Comparison of ENCODE assay signal across 32 cellular contexts in the genomic region with DNA sequence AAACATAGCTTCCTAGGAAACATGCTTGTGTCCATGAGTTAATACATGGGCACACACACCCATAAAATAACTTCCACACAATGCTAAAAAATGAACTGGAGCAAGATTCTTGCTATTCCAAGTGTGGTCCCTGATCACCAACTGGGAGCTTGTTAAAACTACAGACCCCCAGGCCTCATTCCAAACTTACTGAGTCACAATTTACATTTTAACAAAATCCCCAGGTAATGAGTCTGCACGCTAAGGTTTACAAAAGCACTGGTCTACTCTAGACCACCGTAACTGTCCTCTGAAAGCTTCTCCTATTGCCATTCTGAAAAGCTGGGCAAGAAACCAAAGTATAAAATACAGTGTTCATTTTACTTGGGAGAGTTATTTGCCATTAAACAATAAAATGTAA. TPM values are rescaled to one million over a fixed set of nuclear protein-coding genes. Genes with fewer than 3 reads are reported as not detected.
DNase-seq lines count a peak whose midpoint lies in the region; ATAC-seq and TF ChIP-seq lines count a peak whose summit lies in the region.
"Had no signal": no experiment of that assay in that cellular context is flagged by ENCODE, and none has a peak within 500 bp of the region (broad histone marks: within the 10 kb centered on the region; RNA-seq: fewer than 3 reads in every experiment).

No MANE protein-coding gene starts in this region.

- peaks cover 18% of the 10 kb centered on the region; the same call in 1 of the 2 replicates for H4K20me1 ChIP-seq in PC-3 (ENCODE audit: low read length)

- H3K4me3 Mint-ChIP-seq in osteocyte (ENCODE audit: unreplicated experiment) (no peak overlapping the region), natural killer cell (no peak overlapping the region)
- H3K4me3 Mint-ChIP-seq: activated B cell treated with CpG ODN at 0.5 μM for 24 hours; activated CD4-positive, alpha-beta T cell treated with anti-CD3 and anti-CD28 coated beads, Interleukin-2, amount 10 ng/mL, durations not matched to agents 7 days and 5 days; activated naive CD8-positive, alpha-beta T cell; T-cell had no signal

- H3K27me3 ChIP-seq in PC-3 (ENCODE audit: low read length) = no peaks in the 10 kb centered on the region
- H3K27me3 ChIP-seq: esophagus muscularis mucosa, foreskin keratinocyte, heart right ventricle, ovary, Peyer's patch, SJCRH30, upper lobe of left lung had no signal

- H3K36me3 Mint-ChIP-seq in osteocyte (ENCODE audit: unreplicated experiment) = peaks cover 12% of the 10 kb centered on the region
- H3K36me3 Mint-ChIP-seq in natural killer cell = no peaks in the 10 kb centered on the region
- H3K36me3 Mint-ChIP-seq: activated naive CD8-positive, alpha-beta T cell; T-cell had no signal

- peak overlapping the region; percentile 31 for H3K9ac ChIP-seq in PC-3 (ENCODE audit: low read length)

- H3K4me3 ChIP-seq in PC-3 (ENCODE audit: low read length) = peak overlapping the region; percentile 34; the same call in 1 of the 2 replicates
- H3K4me3 ChIP-seq: A549, esophagus muscularis mucosa, heart right ventricle, ovary, Peyer's patch, SJCRH30, skin epidermis, upper lobe of left lung had no signal

- peaks cover 8% of the 10 kb centered on the region for H3K36me3 ChIP-seq in PC-3 (ENCODE audit: low read depth, low read length)
- H3K36me3 ChIP-seq: esophagus muscularis mucosa, heart right ventricle, ovary, Peyer's patch, upper lobe of left lung had no signal

- peak; percentile 47 for DNase-seq in ELR (ENCODE audit: low read depth)
- DNase-seq in PC-3 = peak; percentile 92
- peak; percentile 28 for DNase-seq in glomerular visceral epithelial cell (ENCODE audit: extremely low spot score)
- no peak for DNase-seq in osteocyte (ENCODE audit: extremely low spot score, unreplicated experiment)
- no peak for DNase-seq in activated naive CD4-positive, alpha-beta T cell (lab: John Stamatoyannopoulos, UW)
- DNase-seq in natural killer cell = no peak
- DNase-seq in NCI-H774 (lab: John Stamatoyannopoulos, UW) = no peak
- DNase-seq: activated B cell treated with CpG ODN at 0.5 μM for 24 hours; activated CD4-positive, alpha-beta T cell treated with anti-CD3 and anti-CD28 coated beads, Interleukin-2, amount 10 ng/mL, durations not matched to agents 7 days and 5 days; activated effector memory CD4-positive, alpha-beta T cell treated with Interleukin-2 at 50 U/mL for 16 hours; activated T-cell treated with anti-CD3 and anti-CD28 coated beads, Interleukin-2, amount 50 U/mL, for 1 hour; aorta; cortex of kidney; DMS79; foreskin keratinocyte; heart right ventricle; mammary epithelial cell; NCI-H1417 treated with DMSO at 0.1 percent for 48 hours; NCI-H2081; NCI-H2227 treated with DMSO at 0.1 percent for 48 hours; NCI-H748 treated with DMSO at 0.1 percent for 48 hours; ovary; Peyer's patch; SJCRH30; stimulated activated naive CD4-positive, alpha-beta T cell; T-cell; upper lobe of left lung had no signal

- peak overlapping the region; percentile 75 for H3K4me2 ChIP-seq in PC-3 (ENCODE audit: low read length)
- H3K4me2 ChIP-seq: A549 had no signal

- intact Hi-C loops in PC-3 (cut with micrococcal nuclease) (no loop called here), natural killer cell (cut with micrococcal nuclease) (no loop called here)

- peaks cover 96% of the 10 kb centered on the region for H3K79me2 ChIP-seq in PC-3 (ENCODE audit: low read length)

- no peak for TF ChIP-seq CTCF in PC-3 (conservative IDR thresholded peaks at IDR 0.05; ENCODE audit: low read depth, low read length)
- no peak for TF ChIP-seq CTCF in osteocyte (IDR thresholded peaks at IDR 0.05)
- TF ChIP-seq CTCF in natural killer cell (IDR thresholded peaks at IDR 0.05) = no peak

- BruUV-seq in PC-3 (replicated peaks; lab: Mats Ljungman, UMichigan) = no TSS peak

- H3F3A ChIP-seq in PC-3 (ENCODE audit: low read length, unreplicated experiment) = peaks cover 20% of the 10 kb centered on the region

- CTCF ChIA-PET in PC-3 (lab: Charles Lee) = no interaction called here

- H3K9me2 ChIP-seq in PC-3 (replicated peaks; ENCODE audit: low read length) = no peaks in the 10 kb centered on the region

- no peaks in the 10 kb centered on the region for H3K27me3 Mint-ChIP-seq in osteocyte (ENCODE audit: unreplicated experiment)
- H3K27me3 Mint-ChIP-seq in natural killer cell (ENCODE audit: low read depth in 2 of 2) = no peaks in the 10 kb centered on the region
- H3K27me3 Mint-ChIP-seq: activated B cell treated with CpG ODN at 0.5 μM for 24 hours had no signal

- H2AFZ ChIP-seq in PC-3 (ENCODE audit: low read length) = no peak overlapping the region

- no peaks in the 10 kb centered on the region for H3K9me3 Mint-ChIP-seq in osteocyte (ENCODE audit: unreplicated experiment)
- peaks cover 0 to 5% of the 10 kb centered on the region in 2 donors for H3K9me3 Mint-ChIP-seq in natural killer cell
- H3K9me3 Mint-ChIP-seq: activated B cell treated with CpG ODN at 0.5 μM for 24 hours; activated CD4-positive, alpha-beta T cell treated with anti-CD3 and anti-CD28 coated beads, Interleukin-2, amount 10 ng/mL, durations not matched to agents 7 days and 5 days had no signal

- H3K27ac Mint-ChIP-seq in osteocyte (ENCODE audit: unreplicated experiment) (peak overlapping the region; percentile 55), natural killer cell (no peak overlapping the region)
- H3K27ac Mint-ChIP-seq: activated B cell treated with CpG ODN at 0.5 μM for 24 hours; activated CD4-positive, alpha-beta T cell treated with anti-CD3 and anti-CD28 coated beads, Interleukin-2, amount 10 ng/mL, durations not matched to agents 7 days and 5 days; activated naive CD8-positive, alpha-beta T cell; T-cell had no signal

- H3K4me1 Mint-ChIP-seq in osteocyte (ENCODE audit: unreplicated experiment) = peaks cover 73% of the 10 kb centered on the region
- no peaks in the 10 kb centered on the region for H3K4me1 Mint-ChIP-seq in natural killer cell
- H3K4me1 Mint-ChIP-seq: activated B cell treated with CpG ODN at 0.5 μM for 24 hours; activated CD4-positive, alpha-beta T cell treated with anti-CD3 and anti-CD28 coated beads, Interleukin-2, amount 10 ng/mL, durations not matched to agents 7 days and 5 days; T-cell had no signal

- peaks cover 59% of the 10 kb centered on the region for H3K4me1 ChIP-seq in PC-3 (ENCODE audit: insufficient read depth, low read length)
- H3K4me1 ChIP-seq: Peyer's patch had no signal

- POLR2A ChIA-PET in PC-3 (lab: Charles Lee; ENCODE audit: unreplicated experiment) = interaction anchor here (0.7 kb wide), 1 partner anchor 164 kb away, joined by 5 read pairs; no protein-coding TSS in a partner anchor

- no peaks in the 10 kb centered on the region for H3K9me3 ChIP-seq in PC-3 (ENCODE audit: low read length)
- H3K9me3 ChIP-seq: A549, esophagus muscularis mucosa, heart right ventricle, ovary, Peyer's patch, SJCRH30, upper lobe of left lung had no signal

- peak overlapping the region; percentile 89 for H3K27ac ChIP-seq in PC-3 (ENCODE audit: low read length)
- H3K27ac ChIP-seq: A549, esophagus muscularis mucosa, foreskin keratinocyte, heart right ventricle, ovary, Peyer's patch, SJCRH30, skin epidermis, upper lobe of left lung had no signal

- ATAC-seq in PC-3 = peak; percentile 55
- no peak for ATAC-seq in SK-N-SH treated with all-trans-retinoic acid at 6 μM for 48 hours
- ATAC-seq in natural killer cell = no peak
- ATAC-seq: A549, foreskin keratinocyte, T-cell had no signal

TF ChIP-seq in SK-N-SH treated with all-trans-retinoic acid at 6 μM for 48 hours, 23 proteins besides CTCF, POLR2A, EP300 and RAD21 (continues in another document):
- no peak for TF ChIP-seq ARNTL (CRISPR knock-in tag; IDR thresholded peaks at IDR 0.05; ENCODE audit: borderline replicate concordance, low read depth)
- no peak for TF ChIP-seq TOX (CRISPR knock-in tag; IDR thresholded peaks at IDR 0.05; ENCODE audit: borderline replicate concordance)
- TF ChIP-seq GLIS3 (CRISPR knock-in tag; IDR thresholded peaks at IDR 0.05) = no peak
- TF ChIP-seq, protein P1, sequence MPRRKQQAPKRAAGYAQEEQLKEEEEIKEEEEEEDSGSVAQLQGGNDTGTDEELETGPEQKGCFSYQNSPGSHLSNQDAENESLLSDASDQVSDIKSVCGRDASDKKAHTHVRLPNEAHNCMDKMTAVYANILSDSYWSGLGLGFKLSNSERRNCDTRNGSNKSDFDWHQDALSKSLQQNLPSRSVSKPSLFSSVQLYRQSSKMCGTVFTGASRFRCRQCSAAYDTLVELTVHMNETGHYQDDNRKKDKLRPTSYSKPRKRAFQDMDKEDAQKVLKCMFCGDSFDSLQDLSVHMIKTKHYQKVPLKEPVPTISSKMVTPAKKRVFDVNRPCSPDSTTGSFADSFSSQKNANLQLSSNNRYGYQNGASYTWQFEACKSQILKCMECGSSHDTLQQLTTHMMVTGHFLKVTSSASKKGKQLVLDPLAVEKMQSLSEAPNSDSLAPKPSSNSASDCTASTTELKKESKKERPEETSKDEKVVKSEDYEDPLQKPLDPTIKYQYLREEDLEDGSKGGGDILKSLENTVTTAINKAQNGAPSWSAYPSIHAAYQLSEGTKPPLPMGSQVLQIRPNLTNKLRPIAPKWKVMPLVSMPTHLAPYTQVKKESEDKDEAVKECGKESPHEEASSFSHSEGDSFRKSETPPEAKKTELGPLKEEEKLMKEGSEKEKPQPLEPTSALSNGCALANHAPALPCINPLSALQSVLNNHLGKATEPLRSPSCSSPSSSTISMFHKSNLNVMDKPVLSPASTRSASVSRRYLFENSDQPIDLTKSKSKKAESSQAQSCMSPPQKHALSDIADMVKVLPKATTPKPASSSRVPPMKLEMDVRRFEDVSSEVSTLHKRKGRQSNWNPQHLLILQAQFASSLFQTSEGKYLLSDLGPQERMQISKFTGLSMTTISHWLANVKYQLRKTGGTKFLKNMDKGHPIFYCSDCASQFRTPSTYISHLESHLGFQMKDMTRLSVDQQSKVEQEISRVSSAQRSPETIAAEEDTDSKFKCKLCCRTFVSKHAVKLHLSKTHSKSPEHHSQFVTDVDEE (CRISPR knock-in tag; IDR thresholded peaks at IDR 0.05) = no peak
- TF ChIP-seq OSR1 (CRISPR knock-in tag; IDR thresholded peaks at IDR 0.05) = no peak
- no peak for TF ChIP-seq CREB5 (CRISPR knock-in tag; IDR thresholded peaks at IDR 0.05; ENCODE audit: low read depth)
- TF ChIP-seq TCF4 (CRISPR knock-in tag; IDR thresholded peaks at IDR 0.05; ENCODE audit: borderline replicate concordance) = no peak
- TF ChIP-seq ESRRG (CRISPR knock-in tag; IDR thresholded peaks at IDR 0.05) = no peak
- TF ChIP-seq ZC3H10 (CRISPR knock-in tag; IDR thresholded peaks at IDR 0.05) = no peak

RNA-seq across cellular contexts. Expression of gene IGF2BP2, which starts 45.4 kb away (rescaled TPM):
- total RNA-seq in PC-3 (2014; rRNA removed) (81.2 and 105 TPM in 2 replicates), osteocyte (96.7 and 101 TPM in 2 replicates), natural killer cell (10 to 100 TPM in 1 of 3 donors, 1 to 10 TPM in 2; 4.2 to 16.8 (median 8.8) TPM)

Comparison
In these comparisons a context has a peak if more than half of its experiments do, and no peak if none do; other contexts are left out.
1. DNase-seq: peak in ELR (single experiment), PC-3 (single experiment) and glomerular visceral epithelial cell (single experiment); none in osteocyte (single experiment), activated naive CD4-positive, alpha-beta T cell (0 of 4), natural killer cell (single experiment) and NCI-H774 (single experiment).